In the genomic region with DNA sequence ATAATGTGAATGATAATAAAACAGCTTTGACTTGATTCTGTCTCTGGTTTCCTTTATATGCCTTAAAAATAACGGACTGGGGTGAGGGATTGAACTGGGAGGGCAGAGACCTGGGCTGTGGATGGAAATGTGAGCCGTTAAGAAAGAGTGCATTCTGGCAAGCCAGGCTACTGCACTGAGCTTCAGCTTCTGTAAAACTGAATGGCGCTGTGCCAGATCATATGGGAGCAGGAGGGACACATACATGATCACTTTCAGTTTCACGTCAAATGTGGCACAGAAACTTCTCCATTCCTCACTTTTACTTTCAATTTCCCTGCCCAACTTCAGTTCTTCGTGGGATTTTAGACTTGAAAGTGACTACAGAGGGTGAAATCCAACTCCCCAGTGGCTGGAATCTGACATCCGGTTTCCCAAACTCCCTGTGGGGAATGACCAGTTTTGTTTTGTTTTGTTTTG, we compare ENCODE assay signal across 8 cellular contexts. TPM values are rescaled to one million over a fixed set of nuclear protein-coding genes. Genes with fewer than 3 reads are reported as not detected.
A peak's percentile ranks its signal among the peaks of the same experiment; 100 is the strongest.
DNase-seq lines count a peak whose midpoint lies in the region; ATAC-seq, FAIRE-seq and TF ChIP-seq lines count a peak whose summit lies in the region.

No MANE protein-coding gene starts in this region.

- H4K20me1 ChIP-seq in MM.1S (ENCODE audit: insufficient read depth, low read length), result no peaks in the 10 kb centered on the region

- TF ChIP-seq POLR2A in right lobe of liver (IDR thresholded peaks at IDR 0.05), result peak; percentile 88

- H3K9me2 ChIP-seq in MM.1S (replicated peaks; ENCODE audit: insufficient read depth, low read length), result no peaks in the 10 kb centered on the region

- WGBS in right lobe of liver (ENCODE audit: insufficient coverage, low coverage, low lambda C conversion rate, missing lambda C conversion rate), result 2% methylated on average over 6 of the region's 6 CpGs

- H3K4me3 ChIP-seq in MM.1S (ENCODE audit: low read length) (peak overlapping the region; percentile 71), bronchial epithelial cell (ENCODE audit: low read depth, low read length) (peak overlapping the region; percentile 50), right lobe of liver (peak overlapping the region; percentile 40 to 84 (median 73))

- H3K4me2 ChIP-seq in MM.1S (ENCODE audit: low read depth, low read length), result peak overlapping the region; percentile 100

- no peak for FAIRE-seq in bronchial epithelial cell (lab: Jason Lieb, UNC)

- H3K79me2 ChIP-seq in MM.1S (ENCODE audit: low read length), result no peaks in the 10 kb centered on the region

- no peaks in the 10 kb centered on the region for H3K9me3 ChIP-seq in MM.1S (replicated peaks; ENCODE audit: insufficient read depth, low read length)
- no peaks in the 10 kb centered on the region for H3K9me3 ChIP-seq in right lobe of liver

- ATAC-seq in GM21619 (IDR thresholded peaks at IDR 0.05; ENCODE audit: unreplicated experiment) (peak; percentile 35), right lobe of liver (peak in 3 of 4 donors; percentile 1 to 17 (median 6)), HG03521 (IDR thresholded peaks at IDR 0.05; ENCODE audit: unreplicated experiment) (no peak)

- intact Hi-C loops in right lobe of liver (cut with DNase I), result loop anchor here in 1 of 2 donors (10.0 kb wide), 1 partner anchor 85 kb away; no protein-coding TSS in a partner anchor

- peaks cover 18% of the 10 kb centered on the region for H3K27me3 ChIP-seq in MM.1S (replicated peaks; ENCODE audit: insufficient read depth, low read length)
- no peaks in the 10 kb centered on the region for H3K27me3 ChIP-seq in bronchial epithelial cell (ENCODE audit: control insufficient read depth, insufficient read depth, low read length)
- no peaks in the 10 kb centered on the region for H3K27me3 ChIP-seq in right lobe of liver

- peaks cover 16% of the 10 kb centered on the region for H3F3A ChIP-seq in MM.1S (ENCODE audit: insufficient read depth, low read length)

- no peak overlapping the region for H3K27ac ChIP-seq in MM.1S (ENCODE audit: low read length)
- peak overlapping the region; percentile 84 for H3K27ac ChIP-seq in VCaP
- peak overlapping the region; percentile 65 to 95 (median 84) for H3K27ac ChIP-seq in right lobe of liver

- H3K36me3 ChIP-seq in MM.1S (replicated peaks; ENCODE audit: insufficient read depth, low read length), result no peaks in the 10 kb centered on the region
- H3K36me3 ChIP-seq in bronchial epithelial cell (ENCODE audit: control insufficient read depth, insufficient read depth, low read length), result no peaks in the 10 kb centered on the region
- H3K36me3 ChIP-seq in right lobe of liver, result no peaks in the 10 kb centered on the region

- H3K9ac ChIP-seq in MM.1S (ENCODE audit: low read length), result no peak overlapping the region

- H2AFZ ChIP-seq in MM.1S (ENCODE audit: low read length), result no peak overlapping the region

- peaks cover 19% of the 10 kb centered on the region for H3K4me1 ChIP-seq in MM.1S (ENCODE audit: low read length)
- H3K4me1 ChIP-seq in right lobe of liver, result peaks cover 0 to 35% (median 14%) of the 10 kb centered on the region in 4 donors

- TF ChIP-seq CTCF in MM.1S (IDR thresholded peaks at IDR 0.05; ENCODE audit: low read length), result no peak
- no peak for TF ChIP-seq CTCF in VCaP (conservative IDR thresholded peaks at IDR 0.05)
- TF ChIP-seq CTCF in bronchial epithelial cell (IDR thresholded peaks at IDR 0.05; ENCODE audit: insufficient read depth, low read length, severe bottlenecking), result no peak
- TF ChIP-seq CTCF in right lobe of liver (IDR thresholded peaks at IDR 0.05), result no peak

- DNase-seq in DMS53 (lab: John Stamatoyannopoulos, UW) (peak; percentile 76), MM.1S (peak; percentile 86), bronchial epithelial cell (ENCODE audit: low read depth) (peak; percentile 89), right lobe of liver (peak; percentile 81 to 87 (median 85))
- DNase-seq in stimulated activated CD4-positive, alpha-beta T cell treated with anti-CD3 and anti-CD28 coated beads, TNF-alpha, amount 100 ng/mL, for 48 hours (ENCODE audit: low read depth in 3 of 3), result peak; percentile 64 to 75 (median 66)

RNA-seq across cellular contexts. Expression of a gene that starts 1.1 kb away (rescaled TPM):
- total RNA-seq in bronchial epithelial cell (10.0 and 34.0 TPM in 2 replicates), right lobe of liver (1,000 to 10,000 TPM in 5 of 6 experiments, 100 to 1,000 TPM in 1; 946 to 4,033 (median 2,228) TPM)

RNA-seq across cellular contexts. Expression of a gene that starts 16.1 kb away (rescaled TPM):
- total RNA-seq in bronchial epithelial cell, result 60.8 and 90.5 TPM in 2 replicates
- 1,000 to 10,000 TPM in 2 of 6 experiments, 100 to 1,000 TPM in 4; 403 to 1,748 (median 691) TPM for total RNA-seq in right lobe of liver

RNA-seq across cellular contexts. Expression of a gene that starts 20.2 kb away (rescaled TPM):
- total RNA-seq in bronchial epithelial cell, result not detected in 2 replicates
- total RNA-seq in right lobe of liver, result under 1 TPM in 1 of 6 experiments, not detected in 5; 0.62 TPM

RNA-seq across cellular contexts. Expression of a gene that starts 23.0 kb away (rescaled TPM):
- total RNA-seq in bronchial epithelial cell (0.26 TPM in 1 of 2 replicates, not detected in the other), right lobe of liver (100 to 1,000 TPM in 3 of 6 experiments, 10 to 100 TPM in 2, 1 to 10 TPM in 1; 8.6 to 569 (median 84.5) TPM)

RNA-seq across cellular contexts. Expression of a gene that starts 29.0 kb away (rescaled TPM):
- total RNA-seq in bronchial epithelial cell (not detected in 2 replicates), right lobe of liver (100 to 1,000 TPM in 3 of 6 experiments, 10 to 100 TPM in 3; 34.9 to 161 (median 110) TPM)

Comparison
In these comparisons a context has a peak if more than half of its experiments do, and no peak if none do; other contexts are left out.
1. RNA of a gene that starts 1.1 kb away (total RNA-seq): 946 to 4,033 TPM in right lobe of liver; 10.0 to 34.0 TPM in bronchial epithelial cell; every median in the first group is over 10 times any median in the second.
2. Peak in every context shown above with its lines, with median percentiles within 50 percentile points of each other: DNase-seq and H3K4me3 ChIP-seq.